In the genomic region with DNA sequence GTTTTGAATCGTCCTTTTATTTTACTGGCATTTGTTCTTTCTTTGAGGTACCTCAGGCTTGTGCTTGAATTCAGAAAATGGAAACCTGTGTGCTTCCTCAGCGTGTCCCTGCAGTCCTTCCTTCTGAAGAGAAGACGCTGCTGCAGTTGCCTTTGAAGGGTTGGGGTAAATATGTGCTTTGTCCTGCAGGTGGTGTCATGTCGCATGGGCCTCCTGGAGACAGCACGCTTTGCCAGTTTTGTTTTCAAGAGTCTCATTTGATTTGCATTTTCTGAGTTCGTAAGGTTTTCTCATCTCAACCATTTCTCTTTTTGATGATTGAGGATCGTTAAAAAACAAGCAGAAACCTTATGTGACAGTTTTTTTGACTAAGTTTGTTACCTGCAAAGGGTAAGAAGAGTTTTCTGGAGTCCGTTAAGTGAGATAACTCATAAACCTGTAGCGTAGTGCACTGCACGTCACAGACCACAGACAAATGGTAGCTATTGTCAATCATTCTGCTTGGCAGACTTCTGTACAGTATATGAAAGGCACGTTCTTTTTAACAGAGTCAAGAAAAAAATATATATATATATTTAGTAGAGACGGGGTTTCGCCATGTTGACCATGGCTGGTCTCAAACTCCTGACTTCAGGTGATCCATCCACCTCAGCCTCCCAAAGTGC, we compare ENCODE assay signal across 8 cellular contexts. TPM values are rescaled to one million over a fixed set of nuclear protein-coding genes. Genes with fewer than 3 reads are reported as not detected.
A peak's percentile ranks its signal among the peaks of the same experiment; 100 is the strongest.
DNase-seq lines count a peak whose midpoint lies in the region; ATAC-seq and TF ChIP-seq lines count a peak whose summit lies in the region.

No MANE protein-coding gene starts in this region.

- H3K36me3 ChIP-seq in breast epithelium: no peaks in the 10 kb centered on the region
- peaks cover 0 to 34% of the 10 kb centered on the region in 2 donors for H3K36me3 ChIP-seq in gastroesophageal sphincter

- TF ChIP-seq POLR2A in breast epithelium (IDR thresholded peaks at IDR 0.05) (no peak), gastroesophageal sphincter (IDR thresholded peaks at IDR 0.05) (no peak)

- H3K36me3 Mint-ChIP-seq in MCF 10A (ENCODE audit: insufficient read depth, unreplicated experiment) (peaks cover 35% of the 10 kb centered on the region), type B pancreatic cell (peaks cover 18% of the 10 kb centered on the region)

- ATAC-seq in gastroesophageal sphincter: no peak

- no peaks in the 10 kb centered on the region for H3K27me3 Mint-ChIP-seq in MCF 10A (ENCODE audit: insufficient read depth, unreplicated experiment)
- no peaks in the 10 kb centered on the region for H3K27me3 Mint-ChIP-seq in type B pancreatic cell

- H3K4me1 ChIP-seq in breast epithelium: no peaks in the 10 kb centered on the region
- peaks cover 0 to 15% (median 4%) of the 10 kb centered on the region in 3 donors for H3K4me1 ChIP-seq in gastroesophageal sphincter

- H3K9me3 Mint-ChIP-seq in MCF 10A (ENCODE audit: unreplicated experiment) (no peaks in the 10 kb centered on the region), type B pancreatic cell (no peaks in the 10 kb centered on the region)

- CTCF ChIA-PET in MCF 10A (lab: Yijun Ruan, JAX): interaction anchor here (0.6 to 1.6 kb wide), 8 partner anchors 8 to 847 kb away, joined by 3 to 8 read pairs (median 3); partner anchors contain the start of gene OPTN

- H3K4me1 Mint-ChIP-seq in MCF 10A (ENCODE audit: insufficient read depth, unreplicated experiment): no peaks in the 10 kb centered on the region
- peaks cover 6% of the 10 kb centered on the region for H3K4me1 Mint-ChIP-seq in type B pancreatic cell (ENCODE audit: unreplicated experiment)

- WGBS in gastroesophageal sphincter (ENCODE audit: low coverage in 1 of 2), 2 donors: 91 to 93% methylated on average over 9 to 13 of the region's 13 CpGs

- no peak for TF ChIP-seq CTCF in MCF 10A (IDR thresholded peaks at IDR 0.05; ENCODE audit: unreplicated experiment)
- no peak for TF ChIP-seq CTCF in breast epithelium (IDR thresholded peaks at IDR 0.05)
- peak; percentile 64 for TF ChIP-seq CTCF in type B pancreatic cell (conservative IDR thresholded peaks at IDR 0.05)
- no peak for TF ChIP-seq CTCF in gastroesophageal sphincter (IDR thresholded peaks at IDR 0.05)

- intact Hi-C loops in MCF 10A (cut with micrococcal nuclease) (no loop called here), breast epithelium (cut with DNase I; ENCODE audit: low total_unique reads) (no loop called here)

- BruUV-seq in MCF 10A (replicated peaks; lab: Mats Ljungman, UMichigan): TSS peak; percentile 31

- H3K27me3 ChIP-seq in breast epithelium (no peaks in the 10 kb centered on the region), gastroesophageal sphincter (no peaks in the 10 kb centered on the region)

- no peak overlapping the region for H3K27ac ChIP-seq in breast epithelium
- H3K27ac ChIP-seq in gastroesophageal sphincter: no peak overlapping the region

- DNase-seq in MCF 10A (ENCODE audit: unreplicated experiment) (no peak), breast epithelium (ENCODE audit: low spot score in 2 of 2) (no peak), Kasumi-1 (lab: John Stamatoyannopoulos, UW) (peak; percentile 42 to 61), cerebellar cortex (ENCODE audit: low spot score) (peak; percentile 24), type B pancreatic cell (ENCODE audit: extremely low spot score, unreplicated experiment) (no peak), NCI-H1436 treated with DMSO at 0.1 percent for 48 hours (lab: John Stamatoyannopoulos, UW) (no peak), NCI-H1105 treated with DMSO at 0.1 percent for 48 hours (lab: John Stamatoyannopoulos, UW) (no peak)

- TF ChIP-seq EP300 in gastroesophageal sphincter (IDR thresholded peaks at IDR 0.05): no peak

- H3K4me3 ChIP-seq in breast epithelium (no peak overlapping the region), gastroesophageal sphincter (no peak overlapping the region)

- no peak overlapping the region for H3K4me3 Mint-ChIP-seq in MCF 10A (ENCODE audit: unreplicated experiment)
- no peak overlapping the region for H3K4me3 Mint-ChIP-seq in type B pancreatic cell

- POLR2A ChIA-PET in MCF 10A (lab: Yijun Ruan, JAX): no interaction called here

- no peak overlapping the region for H3K27ac Mint-ChIP-seq in MCF 10A (ENCODE audit: low read depth, unreplicated experiment)
- peak overlapping the region; percentile 31 for H3K27ac Mint-ChIP-seq in type B pancreatic cell

- H3K9me3 ChIP-seq in breast epithelium: no peaks in the 10 kb centered on the region
- H3K9me3 ChIP-seq in gastroesophageal sphincter: no peaks in the 10 kb centered on the region

RNA-seq across cellular contexts. Expression of gene CDC123, which starts 57.0 kb away (rescaled TPM):
- total RNA-seq in MCF 10A (2022) (113 and 114 TPM in 2 replicates), breast epithelium (10 to 100 TPM; 61.6 to 87.5 (median 86.7) TPM), type B pancreatic cell (ENCODE audit: low replicate concordance) (66.3 and 81.5 TPM in 2 replicates), gastroesophageal sphincter (10 to 100 TPM; 53.5 to 83.7 (median 68.0) TPM)

RNA-seq across cellular contexts. Expression of gene NUDT5, which starts 57.3 kb away (rescaled TPM):
- 77.7 and 84.2 TPM in 2 replicates for total RNA-seq in MCF 10A (2022)
- 10 to 100 TPM; 44.3 to 54.4 (median 49.3) TPM for total RNA-seq in breast epithelium
- total RNA-seq in type B pancreatic cell (ENCODE audit: low replicate concordance): 52.7 and 67.7 TPM in 2 replicates
- 10 to 100 TPM; 23.0 to 31.2 (median 27.3) TPM for total RNA-seq in gastroesophageal sphincter

Comparison
In these comparisons a context has a peak if more than half of its experiments do, and no peak if none do; other contexts are left out.
1. DNase-seq: peak in Kasumi-1 (2 of 2) and cerebellar cortex (single experiment); none in MCF 10A (single experiment), breast epithelium (0 of 2), type B pancreatic cell (single experiment), NCI-H1436 treated with DMSO at 0.1 percent for 48 hours (single experiment) and NCI-H1105 treated with DMSO at 0.1 percent for 48 hours (single experiment).